Comparison of ENCODE assay signal across 17 cellular contexts in the genomic region with DNA sequence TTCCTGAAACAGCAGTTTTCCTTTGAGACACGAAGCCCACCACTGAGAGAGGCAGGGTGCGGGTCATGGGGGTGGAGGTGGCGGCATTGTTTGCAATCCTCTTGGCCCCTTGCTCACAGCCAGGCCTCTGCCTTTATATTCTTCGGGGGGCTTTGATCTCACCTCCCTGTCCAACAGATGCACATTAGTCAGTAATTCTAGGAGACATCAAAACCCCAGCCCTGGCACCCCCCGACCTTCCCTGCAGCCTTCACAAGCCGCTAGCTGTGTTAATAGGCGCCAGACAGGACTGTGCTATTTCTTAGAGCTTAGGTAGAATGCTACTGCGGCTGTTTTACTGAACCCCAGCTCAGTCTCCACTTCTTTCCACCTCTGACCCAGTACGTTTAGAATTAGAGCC.
DNase-seq lines count a peak whose midpoint lies in the region; ATAC-seq and TF ChIP-seq lines count a peak whose summit lies in the region.
"Had no signal": no experiment of that assay in that cellular context is flagged by ENCODE, and none has a peak within 500 bp of the region (broad histone marks: within the 10 kb centered on the region; RNA-seq: fewer than 3 reads in every experiment).

No MANE protein-coding gene starts in this region.

- H3K36me3 Mint-ChIP-seq in nephron progenitor cell (ENCODE audit: low read depth) = no peaks in the 10 kb centered on the region
- no peaks in the 10 kb centered on the region for H3K36me3 Mint-ChIP-seq in activated CD4-positive, alpha-beta T cell treated with anti-CD3 and anti-CD28 coated beads, Interleukin-2, amount 10 ng/mL, durations not matched to agents 7 days and 5 days (ENCODE audit: low read depth)
- peaks cover 42% of the 10 kb centered on the region for H3K36me3 Mint-ChIP-seq in WTC11
- H3K36me3 Mint-ChIP-seq: CD8-positive, alpha-beta T cell had no signal

- POLR2A ChIA-PET in activated CD4-positive, alpha-beta T cell treated with anti-CD3 and anti-CD28 coated beads, Interleukin-2, amount 10 ng/mL, durations not matched to agents 7 days and 5 days (lab: Charles Lee) = no interaction called here
- POLR2A ChIA-PET in WTC11 (lab: Charles Lee) = interaction anchor here (1.4 kb wide), 1 partner anchor 10 kb away, joined by 4 read pairs; no protein-coding TSS in a partner anchor

- H3K27me3 Mint-ChIP-seq in nephron progenitor cell (ENCODE audit: low read depth, poor library complexity) = peaks cover 17% of the 10 kb centered on the region
- no peaks in the 10 kb centered on the region for H3K27me3 Mint-ChIP-seq in activated CD4-positive, alpha-beta T cell treated with anti-CD3 and anti-CD28 coated beads, Interleukin-2, amount 10 ng/mL, durations not matched to agents 7 days and 5 days
- H3K27me3 Mint-ChIP-seq in WTC11 (ENCODE audit: low read depth) = no peaks in the 10 kb centered on the region; the same call in 1 of the 2 replicates
- H3K27me3 Mint-ChIP-seq: B cell; CD4-positive, alpha-beta T cell had no signal

- no peaks in the 10 kb centered on the region for H3K9me3 Mint-ChIP-seq in nephron progenitor cell
- H3K9me3 Mint-ChIP-seq in activated CD4-positive, alpha-beta T cell treated with anti-CD3 and anti-CD28 coated beads, Interleukin-2, amount 10 ng/mL, durations not matched to agents 7 days and 5 days = peaks cover 20% of the 10 kb centered on the region
- H3K9me3 Mint-ChIP-seq in WTC11 = peaks cover 41% of the 10 kb centered on the region

- H3K4me1 Mint-ChIP-seq in nephron progenitor cell (peaks cover 41% of the 10 kb centered on the region), WTC11 (no peaks in the 10 kb centered on the region)
- no peaks in the 10 kb centered on the region for H3K4me1 Mint-ChIP-seq in activated CD4-positive, alpha-beta T cell treated with anti-CD3 and anti-CD28 coated beads, Interleukin-2, amount 10 ng/mL, durations not matched to agents 7 days and 5 days
- H3K4me1 Mint-ChIP-seq: B cell had no signal

- peak overlapping the region; percentile 64 for H3K27ac Mint-ChIP-seq in nephron progenitor cell
- H3K27ac Mint-ChIP-seq in activated CD4-positive, alpha-beta T cell treated with anti-CD3 and anti-CD28 coated beads, Interleukin-2, amount 10 ng/mL, durations not matched to agents 7 days and 5 days = no peak overlapping the region
- no peak overlapping the region for H3K27ac Mint-ChIP-seq in WTC11
- H3K27ac Mint-ChIP-seq: B cell; CD4-positive, alpha-beta T cell; CD8-positive, alpha-beta T cell had no signal

- ATAC-seq in WTC11 (no peak), GM21423 (IDR thresholded peaks at IDR 0.05; ENCODE audit: unreplicated experiment) (no peak)
- ATAC-seq: A549; CD8-positive, alpha-beta T cell had no signal

- peak overlapping the region; percentile 23 for H3K4me3 Mint-ChIP-seq in nephron progenitor cell
- no peak overlapping the region for H3K4me3 Mint-ChIP-seq in activated CD4-positive, alpha-beta T cell treated with anti-CD3 and anti-CD28 coated beads, Interleukin-2, amount 10 ng/mL, durations not matched to agents 7 days and 5 days
- H3K4me3 Mint-ChIP-seq in WTC11 = no peak overlapping the region
- H3K4me3 Mint-ChIP-seq: B cell; CD4-positive, alpha-beta T cell; CD8-positive, alpha-beta T cell had no signal

- DNase-seq in left kidney (ENCODE audit: low read depth, low spot score) (peak; percentile 90), nephron progenitor cell (peak; percentile 63), retina (peak; percentile 31), WTC11 (ENCODE audit: low spot score) (no peak)
- DNase-seq in activated CD4-positive, alpha-beta T cell treated with anti-CD3 and anti-CD28 coated beads, Interleukin-2, amount 10 ng/mL, durations not matched to agents 7 days and 5 days = no peak
- no peak for DNase-seq in activated CD8-positive, alpha-beta memory T cell treated with anti-CD3 and anti-CD28 coated beads, Interleukin-2, amount 50 U/mL, for 48 hours
- DNase-seq: 8988T; AML-193; Caco-2; Calu3; CD4-positive, alpha-beta T cell; CD8-positive, alpha-beta T cell; DMS79 treated with DMSO at 0.1 percent for 48 hours; GF-D8 had no signal

- CTCF ChIA-PET in activated CD4-positive, alpha-beta T cell treated with anti-CD3 and anti-CD28 coated beads, Interleukin-2, amount 10 ng/mL, durations not matched to agents 7 days and 5 days (lab: Charles Lee) = no interaction called here
- CTCF ChIA-PET in WTC11 (lab: Charles Lee) = no interaction called here

- TF ChIP-seq CTCF in nephron progenitor cell (IDR thresholded peaks at IDR 0.05) (no peak), WTC11 (IDR thresholded peaks at IDR 0.05) (no peak)

TF ChIP-seq in WTC11, 78 proteins besides CTCF, POLR2A, EP300 and RAD21:
- no peak for TF ChIP-seq PRRX2 (CRISPR knock-in tag; IDR thresholded peaks at IDR 0.05)
- no peak for TF ChIP-seq NR3C1 (CRISPR knock-in tag; conservative IDR thresholded peaks at IDR 0.05; ENCODE audit: low read depth)
- TF ChIP-seq ZNF671 (CRISPR knock-in tag; IDR thresholded peaks at IDR 0.05) = no peak
- TF ChIP-seq FOXJ3 (CRISPR knock-in tag; IDR thresholded peaks at IDR 0.05; ENCODE audit: borderline replicate concordance) = no peak
- TF ChIP-seq RORB (CRISPR knock-in tag; IDR thresholded peaks at IDR 0.05) = no peak
- TF ChIP-seq GTF2I (CRISPR knock-in tag; conservative IDR thresholded peaks at IDR 0.05) = no peak
- TF ChIP-seq, protein P1, sequence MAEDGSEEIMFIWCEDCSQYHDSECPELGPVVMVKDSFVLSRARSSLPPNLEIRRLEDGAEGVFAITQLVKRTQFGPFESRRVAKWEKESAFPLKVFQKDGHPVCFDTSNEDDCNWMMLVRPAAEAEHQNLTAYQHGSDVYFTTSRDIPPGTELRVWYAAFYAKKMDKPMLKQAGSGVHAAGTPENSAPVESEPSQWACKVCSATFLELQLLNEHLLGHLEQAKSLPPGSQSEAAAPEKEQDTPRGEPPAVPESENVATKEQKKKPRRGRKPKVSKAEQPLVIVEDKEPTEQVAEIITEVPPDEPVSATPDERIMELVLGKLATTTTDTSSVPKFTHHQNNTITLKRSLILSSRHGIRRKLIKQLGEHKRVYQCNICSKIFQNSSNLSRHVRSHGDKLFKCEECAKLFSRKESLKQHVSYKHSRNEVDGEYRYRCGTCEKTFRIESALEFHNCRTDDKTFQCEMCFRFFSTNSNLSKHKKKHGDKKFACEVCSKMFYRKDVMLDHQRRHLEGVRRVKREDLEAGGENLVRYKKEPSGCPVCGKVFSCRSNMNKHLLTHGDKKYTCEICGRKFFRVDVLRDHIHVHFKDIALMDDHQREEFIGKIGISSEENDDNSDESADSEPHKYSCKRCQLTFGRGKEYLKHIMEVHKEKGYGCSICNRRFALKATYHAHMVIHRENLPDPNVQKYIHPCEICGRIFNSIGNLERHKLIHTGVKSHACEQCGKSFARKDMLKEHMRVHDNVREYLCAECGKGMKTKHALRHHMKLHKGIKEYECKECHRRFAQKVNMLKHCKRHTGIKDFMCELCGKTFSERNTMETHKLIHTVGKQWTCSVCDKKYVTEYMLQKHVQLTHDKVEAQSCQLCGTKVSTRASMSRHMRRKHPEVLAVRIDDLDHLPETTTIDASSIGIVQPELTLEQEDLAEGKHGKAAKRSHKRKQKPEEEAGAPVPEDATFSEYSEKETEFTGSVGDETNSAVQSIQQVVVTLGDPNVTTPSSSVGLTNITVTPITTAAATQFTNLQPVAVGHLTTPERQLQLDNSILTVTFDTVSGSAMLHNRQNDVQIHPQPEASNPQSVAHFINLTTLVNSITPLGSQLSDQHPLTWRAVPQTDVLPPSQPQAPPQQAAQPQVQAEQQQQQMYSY (CRISPR knock-in tag; IDR thresholded peaks at IDR 0.05) = no peak
- TF ChIP-seq NR2C2 (CRISPR knock-in tag; IDR thresholded peaks at IDR 0.05) = no peak
- no peak for TF ChIP-seq NFATC4 (CRISPR knock-in tag; IDR thresholded peaks at IDR 0.05)
- no peak for TF ChIP-seq SP1 (CRISPR knock-in tag; conservative IDR thresholded peaks at IDR 0.05)
- TF ChIP-seq, protein P2, sequence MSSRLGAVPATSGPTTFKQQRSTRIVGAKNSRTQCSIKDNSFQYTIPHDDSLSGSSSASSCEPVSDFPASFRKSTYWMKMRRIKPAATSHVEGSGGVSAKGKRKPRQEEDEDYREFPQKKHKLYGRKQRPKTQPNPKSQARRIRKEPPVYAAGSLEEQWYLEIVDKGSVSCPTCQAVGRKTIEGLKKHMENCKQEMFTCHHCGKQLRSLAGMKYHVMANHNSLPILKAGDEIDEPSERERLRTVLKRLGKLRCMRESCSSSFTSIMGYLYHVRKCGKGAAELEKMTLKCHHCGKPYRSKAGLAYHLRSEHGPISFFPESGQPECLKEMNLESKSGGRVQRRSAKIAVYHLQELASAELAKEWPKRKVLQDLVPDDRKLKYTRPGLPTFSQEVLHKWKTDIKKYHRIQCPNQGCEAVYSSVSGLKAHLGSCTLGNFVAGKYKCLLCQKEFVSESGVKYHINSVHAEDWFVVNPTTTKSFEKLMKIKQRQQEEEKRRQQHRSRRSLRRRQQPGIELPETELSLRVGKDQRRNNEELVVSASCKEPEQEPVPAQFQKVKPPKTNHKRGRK (CRISPR knock-in tag; IDR thresholded peaks at IDR 0.05; ENCODE audit: borderline replicate concordance) = no peak
- TF ChIP-seq NR1H2 (CRISPR knock-in tag; IDR thresholded peaks at IDR 0.05) = no peak
- TF ChIP-seq SOX15 (CRISPR knock-in tag; IDR thresholded peaks at IDR 0.05) = no peak
- no peak for TF ChIP-seq ZNF232 (CRISPR knock-in tag; IDR thresholded peaks at IDR 0.05)
TF ChIP-seq in WTC11: peak in this region for 0.

Comparison
In these comparisons a context has a peak if more than half of its experiments do, and no peak if none do; other contexts are left out.
1. DNase-seq: peak in left kidney (single experiment), nephron progenitor cell (single experiment) and retina (single experiment); none in activated CD4-positive, alpha-beta T cell treated with anti-CD3 and anti-CD28 coated beads, Interleukin-2, amount 10 ng/mL, durations not matched to agents 7 days and 5 days (single experiment), activated CD8-positive, alpha-beta memory T cell treated with anti-CD3 and anti-CD28 coated beads, Interleukin-2, amount 50 U/mL, for 48 hours (single experiment) and WTC11 (single experiment).